13 cellular contexts compared by ENCODE assay signal in the genomic region with DNA sequence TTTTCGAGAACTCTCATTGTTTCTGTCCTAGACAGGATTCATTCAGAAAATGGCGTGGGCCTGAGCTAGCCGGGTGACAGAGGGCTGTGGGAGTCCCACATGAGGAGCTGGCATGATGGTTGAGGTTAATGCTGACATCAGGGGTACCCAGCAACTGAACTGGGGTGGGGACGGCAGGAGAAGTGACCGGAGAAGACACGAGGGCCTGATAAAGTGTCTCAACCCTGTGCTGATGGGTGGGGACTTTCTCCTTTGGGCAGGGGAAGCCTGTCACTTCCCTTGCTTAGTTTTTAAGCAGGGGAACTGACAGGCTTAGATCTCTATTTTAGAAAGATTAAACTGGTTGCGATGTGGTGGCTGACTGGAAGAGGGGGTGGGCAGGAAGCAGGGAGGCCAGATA. TPM values are rescaled to one million over a fixed set of nuclear protein-coding genes. Genes with fewer than 3 reads are reported as not detected.
"Had no signal": no experiment of that assay in that cellular context is flagged by ENCODE, and none has a peak within 500 bp of the region (broad histone marks: within the 10 kb centered on the region; RNA-seq: fewer than 3 reads in every experiment).

No MANE protein-coding gene starts in this region.

- H3K27me3 ChIP-seq: ascending aorta, right atrium auricular region, tibial nerve had no signal

- H3K9me3 ChIP-seq: ascending aorta, esophagus squamous epithelium, right atrium auricular region, tibial nerve had no signal

- H3K4me1 ChIP-seq: ascending aorta, right atrium auricular region had no signal

- DNase-seq: activated CD4-positive, alpha-beta T cell treated with anti-CD3 and anti-CD28 coated beads, Interleukin-2, amount 50 U/mL, for 48 hours; activated CD4-positive, CD25-positive, alpha-beta regulatory T cell treated with anti-CD3 and anti-CD28 coated beads, Interleukin-2, amount 50 U/mL, for 72 hours; activated T-cell treated with anti-CD3 and anti-CD28 coated beads, Interleukin-2, amount 50 U/mL, for 4 hours; esophagus squamous epithelium; foreskin fibroblast; small intestine had no signal

- ATAC-seq: activated T-cell treated with anti-CD3 and anti-CD28 coated beads, Interleukin-2, amount 50 U/mL, for 4 hours had no signal

- H3K4me3 ChIP-seq: ascending aorta, esophagus squamous epithelium, right atrium auricular region, tibial nerve had no signal

- H3K27ac ChIP-seq: ascending aorta, esophagus squamous epithelium, right atrium auricular region, tibial nerve had no signal

- H3K36me3 ChIP-seq: ascending aorta, esophagus squamous epithelium, right atrium auricular region, tibial nerve had no signal

RNA-seq across cellular contexts. Expression of gene CHIT1, which starts 14.6 kb away (rescaled TPM):
- total RNA-seq: ascending aorta, lung microvascular endothelial cell, right atrium auricular region had no signal

RNA-seq across cellular contexts. Expression of gene CHI3L1, which starts 28.4 kb away (rescaled TPM):
- total RNA-seq: activated T-cell treated with anti-CD3 and anti-CD28 coated beads, Interleukin-2, amount 50 U/mL, for 4 hours; lung microvascular endothelial cell; T-helper 1 cell treated with Interleukin-12 subunit alpha and Interleukin-12 subunit beta and Interleukin-4 antibody, amounts not matched to agents 30 ng/mL and 1 ng/mL, for 36 hours had no signal

RNA-seq across cellular contexts. Expression of gene MYBPH, which starts 39.3 kb away (rescaled TPM):
- total RNA-seq: activated T-cell treated with anti-CD3 and anti-CD28 coated beads, Interleukin-2, amount 50 U/mL, for 4 hours; ascending aorta; bronchial epithelial cell; esophagus squamous epithelium; lung microvascular endothelial cell; posterior vena cava; right atrium auricular region; T-helper 1 cell treated with Interleukin-12 subunit alpha and Interleukin-12 subunit beta and Interleukin-4 antibody, amounts not matched to agents 30 ng/mL and 1 ng/mL, for 36 hours; tibial nerve had no signal
- polyA plus RNA-seq: small intestine had no signal
